1 cellular context compared by ENCODE assay signal in genomic region chr9:91945277-91946074, GRCh38.
TF ChIP-seq lines count a peak whose summit lies in the region.

No MANE protein-coding gene starts in this region.

TF ChIP-seq in SK-N-SH, 30 proteins besides CTCF, POLR2A, EP300 and RAD21 (continued from another document):
- no peak for TF ChIP-seq REST (IDR thresholded peaks at IDR 0.05; ENCODE audit: low read depth, low read length)
- no peak for TF ChIP-seq FOXJ3 (CRISPR knock-in tag; IDR thresholded peaks at IDR 0.05)
- no peak for TF ChIP-seq RCOR1 (IDR thresholded peaks at IDR 0.05; ENCODE audit: low read length)
- no peak for TF ChIP-seq FOSL2 (IDR thresholded peaks at IDR 0.05; ENCODE audit: borderline replicate concordance, low read depth)
- TF ChIP-seq TCF12 (IDR thresholded peaks at IDR 0.05): no peak
- TF ChIP-seq SMC3 (IDR thresholded peaks at IDR 0.05; ENCODE audit: low read depth, low read length): no peak
- no peak for TF ChIP-seq GABPA (IDR thresholded peaks at IDR 0.05; ENCODE audit: low read depth)
- no peak for TF ChIP-seq NFIC (IDR thresholded peaks at IDR 0.05; ENCODE audit: borderline replicate concordance)
- TF ChIP-seq SIN3A (IDR thresholded peaks at IDR 0.05; ENCODE audit: borderline replicate concordance, low read depth, low read length): no peak
- no peak for TF ChIP-seq IRF3 (IDR thresholded peaks at IDR 0.05; ENCODE audit: low read depth, low read length)
- TF ChIP-seq PBX3 (IDR thresholded peaks at IDR 0.05): no peak
- no peak for TF ChIP-seq USF2 (IDR thresholded peaks at IDR 0.05; ENCODE audit: borderline replicate concordance, low read depth, low read length)
- TF ChIP-seq ZBTB33 (IDR thresholded peaks at IDR 0.05; ENCODE audit: borderline replicate concordance, low read depth): no peak
- TF ChIP-seq EZH2phosphoT487 (IDR thresholded peaks at IDR 0.05; ENCODE audit: borderline replicate concordance, low read depth): no peak
